Comparison of ENCODE assay signal across 8 cellular contexts in the genomic region with DNA sequence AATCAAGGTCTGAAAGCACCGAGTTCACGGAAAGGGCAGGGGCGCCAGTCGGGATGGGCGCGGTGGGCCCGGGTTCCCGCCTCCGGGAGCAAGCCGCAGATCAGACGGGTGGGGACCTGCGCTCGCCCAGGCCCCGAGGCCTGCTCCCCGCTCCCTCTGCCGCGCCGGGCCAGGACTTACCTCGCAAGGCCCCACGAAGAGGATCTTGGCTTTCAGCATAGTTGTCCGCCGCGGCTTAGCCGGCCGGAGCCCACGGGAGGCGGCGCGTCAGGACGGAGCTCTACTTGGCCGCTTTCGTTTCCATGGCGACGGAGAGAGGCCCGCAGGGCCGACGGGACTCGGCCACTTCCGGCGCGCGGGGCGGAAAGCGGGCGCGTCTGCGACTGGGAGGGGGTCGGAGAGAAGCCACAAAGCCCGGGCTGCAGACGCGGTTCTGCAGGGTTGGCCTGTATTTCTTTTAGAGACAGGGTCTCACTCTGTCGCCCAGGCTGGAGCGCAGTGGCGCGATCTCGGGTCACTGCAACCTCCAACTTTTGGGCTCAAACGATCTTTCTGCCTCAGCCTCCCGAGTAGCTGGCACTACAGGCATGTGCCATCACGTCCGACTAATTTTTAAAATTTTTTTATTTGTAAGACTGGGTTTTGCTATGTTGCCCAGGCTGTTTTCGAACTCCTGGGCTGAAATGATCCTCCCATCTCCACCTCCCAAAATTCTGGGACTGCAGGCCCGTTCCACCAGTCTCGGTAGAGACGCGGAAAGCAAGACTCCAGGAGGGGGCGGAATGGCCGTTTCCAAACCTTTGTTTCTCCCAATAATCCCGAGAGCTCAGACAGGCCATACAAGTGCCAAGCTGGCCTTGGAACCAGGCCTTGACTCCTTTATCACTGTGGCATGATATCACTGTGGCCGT. TPM values are rescaled to one million over a fixed set of nuclear protein-coding genes. Genes with fewer than 3 reads are reported as not detected.
DNase-seq lines count a peak whose midpoint lies in the region; ATAC-seq and TF ChIP-seq lines count a peak whose summit lies in the region.

A gene (minus strand): TSS at position 322 of the 911 bp plus-strand sequence. CDS start 103 bp downstream, at position 219.

- no peaks in the 10 kb centered on the region for H3K4me1 ChIP-seq in BE2C

- no peaks in the 10 kb centered on the region for H3K9me3 ChIP-seq in BE2C

- H3K4me1 Mint-ChIP-seq in activated CD4-positive, alpha-beta T cell treated with anti-CD3 and anti-CD28 coated beads, Interleukin-2, amount 10 ng/mL, durations not matched to agents 7 days and 5 days: peaks cover 16% of the 10 kb centered on the region

- POLR2A ChIA-PET in activated CD4-positive, alpha-beta T cell treated with anti-CD3 and anti-CD28 coated beads, Interleukin-2, amount 10 ng/mL, durations not matched to agents 7 days and 5 days (lab: Charles Lee): no interaction called here

- peak within 1 kb of the TSS; percentile 92 for H3K4me3 Mint-ChIP-seq in activated CD4-positive, alpha-beta T cell treated with anti-CD3 and anti-CD28 coated beads, Interleukin-2, amount 10 ng/mL, durations not matched to agents 7 days and 5 days

- peak; percentile 59 for TF ChIP-seq CTCF in BE2C (IDR thresholded peaks at IDR 0.05; ENCODE audit: low read depth, low read length)
- TF ChIP-seq CTCF in coronary artery (IDR thresholded peaks at IDR 0.05): no peak

- ATAC-seq in HG03442 (IDR thresholded peaks at IDR 0.05; ENCODE audit: unreplicated experiment) (peak; percentile 90), left lobe of liver (peak; percentile 96)

- H3K9me3 Mint-ChIP-seq in activated CD4-positive, alpha-beta T cell treated with anti-CD3 and anti-CD28 coated beads, Interleukin-2, amount 10 ng/mL, durations not matched to agents 7 days and 5 days: no peaks in the 10 kb centered on the region

- no peaks in the 10 kb centered on the region for H3K27me3 ChIP-seq in BE2C

- CTCF ChIA-PET in activated CD4-positive, alpha-beta T cell treated with anti-CD3 and anti-CD28 coated beads, Interleukin-2, amount 10 ng/mL, durations not matched to agents 7 days and 5 days (lab: Charles Lee): interaction anchor here (0.6 to 1.4 kb wide), 4 partner anchors 9 to 90 kb away, joined by 3 to 6 read pairs (median 4); no protein-coding TSS in a partner anchor

- H3K36me3 ChIP-seq in BE2C: no peaks in the 10 kb centered on the region

- peak within 1 kb of the TSS; percentile 39 to 77 for H3K27ac ChIP-seq in coronary artery

- H3K36me3 Mint-ChIP-seq in activated CD4-positive, alpha-beta T cell treated with anti-CD3 and anti-CD28 coated beads, Interleukin-2, amount 10 ng/mL, durations not matched to agents 7 days and 5 days (ENCODE audit: low read depth): no peaks in the 10 kb centered on the region

- H3K4me3 ChIP-seq in BE2C (ENCODE audit: low read depth, low read length) (peak within 1 kb of the TSS; percentile 90), coronary artery (peak within 1 kb of the TSS; percentile 80)

- DNase-seq in BE2C (peak; percentile 96), GM19238 (ENCODE audit: insufficient read length, low spot score) (peak; percentile 95), NCI-H524 (lab: John Stamatoyannopoulos, UW) (peak; percentile 73 to 91), coronary artery (ENCODE audit: low spot score) (peak; percentile 89), left lobe of liver (ENCODE audit: low spot score) (peak; percentile 93)
- peak; percentile 92 for DNase-seq in activated CD4-positive, alpha-beta T cell treated with anti-CD3 and anti-CD28 coated beads, Interleukin-2, amount 10 ng/mL, durations not matched to agents 7 days and 5 days
- DNase-seq in stimulated activated CD4-positive, alpha-beta T cell treated with anti-CD3 and anti-CD28 coated beads, Interleukin-2, amount 100 ng/mL, for 24 hours: peak; percentile 87 to 89

- H3K27me3 Mint-ChIP-seq in activated CD4-positive, alpha-beta T cell treated with anti-CD3 and anti-CD28 coated beads, Interleukin-2, amount 10 ng/mL, durations not matched to agents 7 days and 5 days: no peaks in the 10 kb centered on the region

- H3K27ac Mint-ChIP-seq in activated CD4-positive, alpha-beta T cell treated with anti-CD3 and anti-CD28 coated beads, Interleukin-2, amount 10 ng/mL, durations not matched to agents 7 days and 5 days: peak within 1 kb of the TSS; percentile 89

RNA-seq across cellular contexts. Expression of the gene that starts here (rescaled TPM):
- 19.5 TPM for polyA plus RNA-seq in BE2C (2012; ENCODE audit: insufficient read depth, insufficient read length, low read depth)
- 10 to 100 TPM in 1 of 2 experiments, 1 to 10 TPM in 1; 9.8 to 11.3 TPM for total RNA-seq in activated CD4-positive, alpha-beta T cell treated with anti-CD3 and anti-CD28 coated beads, Interleukin-2, amount 10 ng/mL, durations not matched to agents 7 days and 5 days
- 7.0 TPM for total RNA-seq in left lobe of liver

Comparison
In these comparisons a context has a peak if more than half of its experiments do, and no peak if none do; other contexts are left out.
1. Peak in every context shown above with its lines: DNase-seq, ATAC-seq, H3K4me3 ChIP-seq and H3K27ac ChIP-seq.